In genomic region chr14:53055003-53055402, GRCh38 we compare ENCODE assay signal across 8 cellular contexts.
A peak's percentile ranks its signal among the peaks of the same experiment; 100 is the strongest.
DNase-seq lines count a peak whose midpoint lies in the region; ATAC-seq and TF ChIP-seq lines count a peak whose summit lies in the region.

No MANE protein-coding gene starts in this region.

- peak in 4 of 5 donors; percentile 20 to 39 (median 30) for DNase-seq in CD4-positive, alpha-beta memory T cell
- DNase-seq in GM19238 (ENCODE audit: insufficient read length, low spot score) (peak; percentile 2), LNCaP clone FGC (ENCODE audit: low read depth) (peak; percentile 38), SK-MEL-5 (ENCODE audit: low read depth, low spot score) (peak; percentile 69), esophagus muscularis mucosa (ENCODE audit: extremely low spot score) (no peak), lower leg skin (ENCODE audit: low spot score in 2 of 2) (no peak)
- DNase-seq in naive thymus-derived CD8-positive, alpha-beta T cell, result peak in 3 of 10 donors; percentile 32 to 41 (median 35)
- no peak for DNase-seq in stimulated activated CD4-positive, alpha-beta T cell treated with anti-CD3 and anti-CD28 coated beads, Interleukin-2, amount 100 ng/mL, for 24 hours

- TF ChIP-seq CTCF in LNCaP clone FGC (IDR thresholded peaks at IDR 0.05; ENCODE audit: control insufficient read depth, extremely low read depth, insufficient read depth), result peak; percentile 57
- TF ChIP-seq CTCF in esophagus muscularis mucosa (IDR thresholded peaks at IDR 0.05), result peak; percentile 66 to 82 (median 75)
- no peak for TF ChIP-seq CTCF in lower leg skin (IDR thresholded peaks at IDR 0.05)

- H3K36me3 ChIP-seq in CD4-positive, alpha-beta memory T cell (ENCODE audit: insufficient read depth, low read length), result peaks cover 18% of the 10 kb centered on the region
- H3K36me3 ChIP-seq in esophagus muscularis mucosa, result peaks cover 0 to 4% (median 0%) of the 10 kb centered on the region in 4 donors

- H3K27ac Mint-ChIP-seq in CD4-positive, alpha-beta memory T cell, result peak overlapping the region in 3 of 7 donors; percentile 30 to 66 (median 31)
- no peak overlapping the region for H3K27ac Mint-ChIP-seq in naive thymus-derived CD8-positive, alpha-beta T cell

- H3K27me3 Mint-ChIP-seq in CD4-positive, alpha-beta memory T cell, result no peaks in the 10 kb centered on the region
- no peaks in the 10 kb centered on the region for H3K27me3 Mint-ChIP-seq in naive thymus-derived CD8-positive, alpha-beta T cell

- POLR2A ChIA-PET in CD4-positive, alpha-beta memory T cell (lab: Charles Lee; ENCODE audit: partially characterized antibody), result interaction anchor here (0.9 kb wide), 1 partner anchor 98 kb away, joined by 3 read pairs; the partner anchor contains the start of gene DDHD1
- POLR2A ChIA-PET in naive thymus-derived CD8-positive, alpha-beta T cell (lab: Charles Lee), result interaction anchor here (1.7 kb wide), 1 partner anchor 98 kb away, joined by 6 read pairs; the partner anchor contains the start of gene DDHD1

- no peak overlapping the region for H3K4me3 Mint-ChIP-seq in CD4-positive, alpha-beta memory T cell
- H3K4me3 Mint-ChIP-seq in naive thymus-derived CD8-positive, alpha-beta T cell, result no peak overlapping the region

- CTCF ChIA-PET in CD4-positive, alpha-beta memory T cell (lab: Charles Lee; ENCODE audit: partially characterized antibody), result interaction anchor here (0.7 to 4.4 kb wide), 17 partner anchors 10 to 234 kb away, joined by 3 to 23 read pairs (median 5); partner anchors contain the start of gene DDHD1

- peaks cover 0 to 3% (median under 1%) of the 10 kb centered on the region in 4 donors for H3K4me1 Mint-ChIP-seq in CD4-positive, alpha-beta memory T cell
- peaks cover 0 to 5% (median 2%) of the 10 kb centered on the region in 4 donors for H3K4me1 Mint-ChIP-seq in naive thymus-derived CD8-positive, alpha-beta T cell

- no peak overlapping the region for H3K27ac ChIP-seq in CD4-positive, alpha-beta memory T cell (ENCODE audit: low read depth, low read length)
- peak overlapping the region; percentile 22 to 52 (median 38) for H3K27ac ChIP-seq in esophagus muscularis mucosa (replicated peaks in 1 of 4)

- intact Hi-C loops in CD4-positive, alpha-beta memory T cell (cut with micrococcal nuclease), result loop anchor here (1.0 to 5.0 kb wide), 2 partner anchors 97 to 232 kb away; partner anchors contain the start of gene DDHD1
- intact Hi-C loops in esophagus muscularis mucosa (cut with DNase I) (loop anchor here (2.0 to 5.0 kb wide), 3 partner anchors 93 to 234 kb away; partner anchors contain the start of gene DDHD1), lower leg skin (cut with DNase I; ENCODE audit: low total_unique reads) (loop anchor here (10.0 kb wide), 1 partner anchor 230 kb away; no protein-coding TSS in a partner anchor)

- H3K9me3 Mint-ChIP-seq in CD4-positive, alpha-beta memory T cell, result no peaks in the 10 kb centered on the region
- no peaks in the 10 kb centered on the region for H3K9me3 Mint-ChIP-seq in naive thymus-derived CD8-positive, alpha-beta T cell

- H3K36me3 Mint-ChIP-seq in CD4-positive, alpha-beta memory T cell, result peaks cover 23 to 30% of the 10 kb centered on the region in 2 donors
- H3K36me3 Mint-ChIP-seq in naive thymus-derived CD8-positive, alpha-beta T cell, result peaks cover 9 to 49% (median 15%) of the 10 kb centered on the region in 3 donors

- 0% methylated on average over 1 of the region's 1 CpG for WGBS in esophagus muscularis mucosa
- 0 to 4% methylated on average over 1 of the region's 1 CpG for WGBS in lower leg skin, 2 donors

- TF ChIP-seq POLR2A in esophagus muscularis mucosa (IDR thresholded peaks at IDR 0.05; ENCODE audit: low read depth) (no peak), lower leg skin (IDR thresholded peaks at IDR 0.05) (no peak)

- no peaks in the 10 kb centered on the region for H3K9me3 ChIP-seq in CD4-positive, alpha-beta memory T cell (ENCODE audit: control insufficient read depth in 1 of 2, low read length in 2 of 2)
- no peaks in the 10 kb centered on the region for H3K9me3 ChIP-seq in esophagus muscularis mucosa

- no peaks in the 10 kb centered on the region for H3K4me1 ChIP-seq in CD4-positive, alpha-beta memory T cell (ENCODE audit: insufficient read depth, low read length)
- H3K4me1 ChIP-seq in esophagus muscularis mucosa, result peaks cover 0 to 41% (median 40%) of the 10 kb centered on the region in 4 donors

- in situ Hi-C loops in SK-MEL-5 (cut with HindIII; ENCODE audit: low pct_unique_long_range_greater_than_20kb, low sequenced_read_pairs), result no loop called here

- peak; percentile 47 to 53 for ATAC-seq in naive thymus-derived CD8-positive, alpha-beta T cell

- TF ChIP-seq EP300 in esophagus muscularis mucosa (IDR thresholded peaks at IDR 0.05), result no peak

- H3K27me3 ChIP-seq in CD4-positive, alpha-beta memory T cell (ENCODE audit: insufficient read depth, low read length), result no peaks in the 10 kb centered on the region
- no peaks in the 10 kb centered on the region for H3K27me3 ChIP-seq in esophagus muscularis mucosa

- no peak overlapping the region for H3K4me3 ChIP-seq in CD4-positive, alpha-beta memory T cell (ENCODE audit: low read length in 2 of 2)
- no peak overlapping the region for H3K4me3 ChIP-seq in LNCaP clone FGC (ENCODE audit: low read depth, low read length)
- no peak overlapping the region for H3K4me3 ChIP-seq in esophagus muscularis mucosa
- H3K4me3 ChIP-seq in lower leg skin (ENCODE audit: low read depth, poor library complexity, severe bottlenecking), result no peak overlapping the region

Comparison
In these comparisons a context has a peak if more than half of its experiments do, and no peak if none do; other contexts are left out.
1. DNase-seq: peak in CD4-positive, alpha-beta memory T cell (4 of 5), GM19238 (single experiment), LNCaP clone FGC (single experiment) and SK-MEL-5 (single experiment); none in esophagus muscularis mucosa (single experiment), stimulated activated CD4-positive, alpha-beta T cell treated with anti-CD3 and anti-CD28 coated beads, Interleukin-2, amount 100 ng/mL, for 24 hours (0 of 2) and lower leg skin (0 of 2).
2. CTCF ChIP-seq: peak in LNCaP clone FGC (single experiment) and esophagus muscularis mucosa (3 of 3); none in lower leg skin (0 of 3).